21 cellular contexts compared by ENCODE assay signal in the genomic region with DNA sequence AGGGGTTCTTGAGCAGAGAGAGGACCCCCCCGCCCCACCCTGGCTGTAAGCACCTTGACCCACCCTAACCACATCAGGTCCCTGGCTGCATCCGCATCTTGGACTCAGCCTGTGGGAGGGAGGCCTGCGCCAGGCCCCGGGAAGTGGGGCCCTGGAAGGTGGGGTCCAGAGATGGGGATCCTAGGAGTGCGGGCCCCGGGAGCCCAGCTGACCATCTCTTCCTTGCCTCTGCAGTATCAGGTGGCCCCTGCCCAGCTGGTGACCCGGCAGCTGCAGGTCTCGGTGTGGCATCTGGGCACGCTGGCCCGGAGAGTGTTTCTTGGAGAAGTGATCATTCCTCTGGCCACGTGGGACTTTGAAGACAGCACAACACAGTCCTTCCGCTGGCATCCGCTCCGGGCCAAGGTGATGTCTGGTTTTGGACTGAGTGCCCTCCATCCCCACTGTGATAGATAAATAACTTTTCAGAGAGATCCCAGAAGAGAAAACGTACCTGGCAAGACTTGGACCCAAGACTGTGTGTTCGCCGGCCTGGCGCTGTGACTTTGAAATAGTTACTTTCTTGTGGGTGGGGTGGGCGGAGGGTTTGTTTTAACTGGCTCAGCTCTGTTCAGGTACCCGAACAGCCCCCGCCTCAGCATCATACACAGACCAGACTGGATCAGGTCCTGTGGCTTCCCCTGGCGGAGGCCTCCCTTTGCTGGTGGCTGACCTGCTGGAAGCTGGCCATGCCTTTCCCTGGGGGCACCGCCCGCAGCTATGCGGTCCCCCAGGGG.
DNase-seq lines count a peak whose midpoint lies in the region; ATAC-seq and TF ChIP-seq lines count a peak whose summit lies in the region.
"Had no signal": no experiment of that assay in that cellular context is flagged by ENCODE, and none has a peak within 500 bp of the region (broad histone marks: within the 10 kb centered on the region; RNA-seq: fewer than 3 reads in every experiment).

No MANE protein-coding gene starts in this region.

- H3K27ac Mint-ChIP-seq in T-helper 2 cell treated with Interferon-gamma antibody and Interleukin-4, amounts not matched to agents 5 μg/mL and 100 μg/mL, for 36 hours, result peak overlapping the region; percentile 56
- H3K27ac Mint-ChIP-seq in central memory CD8-positive, alpha-beta T cell (ENCODE audit: low read depth), result peak overlapping the region; percentile 8
- peak overlapping the region; percentile 62 for H3K27ac Mint-ChIP-seq in neural progenitor cell

- H3K36me3 Mint-ChIP-seq in T-helper 2 cell treated with Interferon-gamma antibody and Interleukin-4, amounts not matched to agents 5 μg/mL and 100 μg/mL, for 36 hours (ENCODE audit: low read depth), result peaks cover 38% of the 10 kb centered on the region
- H3K36me3 Mint-ChIP-seq in central memory CD8-positive, alpha-beta T cell (ENCODE audit: insufficient read depth), result peaks cover 47% of the 10 kb centered on the region
- no peaks in the 10 kb centered on the region for H3K36me3 Mint-ChIP-seq in neural progenitor cell

- H3K4me3 ChIP-seq in H7 (ENCODE audit: insufficient read depth, low read depth, low read length) (no peak overlapping the region), neural progenitor cell (no peak overlapping the region), brain microvascular endothelial cell (ENCODE audit: low read depth, low read length) (no peak overlapping the region)
- H3K4me3 ChIP-seq: heart right ventricle, Peyer's patch, sigmoid colon, tibial nerve had no signal

- H3K79me2 ChIP-seq in neural progenitor cell (ENCODE audit: low read depth), result no peaks in the 10 kb centered on the region

- no peak overlapping the region for H2AFZ ChIP-seq in neural progenitor cell (replicated peaks)

- H3K4me1 Mint-ChIP-seq in T-helper 2 cell treated with Interferon-gamma antibody and Interleukin-4, amounts not matched to agents 5 μg/mL and 100 μg/mL, for 36 hours (ENCODE audit: low read depth), result no peaks in the 10 kb centered on the region
- H3K4me1 Mint-ChIP-seq in central memory CD8-positive, alpha-beta T cell, result peaks cover 9% of the 10 kb centered on the region
- H3K4me1 Mint-ChIP-seq in neural progenitor cell, result peaks cover 41% of the 10 kb centered on the region

- H3K27ac ChIP-seq in neural progenitor cell (no peak overlapping the region), brain microvascular endothelial cell (no peak overlapping the region)
- H3K27ac ChIP-seq: 22Rv1, heart right ventricle, Peyer's patch, sigmoid colon, tibial nerve had no signal

- no peaks in the 10 kb centered on the region for H3K27me3 ChIP-seq in H7 (ENCODE audit: control insufficient read depth, insufficient read depth, low read length)
- no peaks in the 10 kb centered on the region for H3K27me3 ChIP-seq in neural progenitor cell
- no peaks in the 10 kb centered on the region for H3K27me3 ChIP-seq in brain microvascular endothelial cell (replicated peaks)
- H3K27me3 ChIP-seq: heart right ventricle, Peyer's patch, sigmoid colon, tibial nerve had no signal

- H3K9ac ChIP-seq in neural progenitor cell, result no peak overlapping the region

- intact Hi-C loops in head of caudate nucleus (cut with DNase I), result no loop called here

- no peak overlapping the region for H3K4me3 Mint-ChIP-seq in T-helper 2 cell treated with Interferon-gamma antibody and Interleukin-4, amounts not matched to agents 5 μg/mL and 100 μg/mL, for 36 hours
- H3K4me3 Mint-ChIP-seq in central memory CD8-positive, alpha-beta T cell, result no peak overlapping the region
- H3K4me3 Mint-ChIP-seq in neural progenitor cell, result no peak overlapping the region

- no peaks in the 10 kb centered on the region for H3K9me3 ChIP-seq in neural progenitor cell (ENCODE audit: low read depth)
- H3K9me3 ChIP-seq: heart right ventricle, Peyer's patch, sigmoid colon, tibial nerve had no signal

- in situ Hi-C loops in brain microvascular endothelial cell (cut with HindIII; ENCODE audit: low pct_ligation_motif_present, low sequenced_read_pairs), result no loop called here

- no peak for ATAC-seq in central memory CD8-positive, alpha-beta T cell (replicated peaks; ENCODE audit: extremely low read depth, poor library complexity, severe bottlenecking)
- ATAC-seq: activated naive CD4-positive, alpha-beta T cell treated with anti-CD3 and anti-CD28 coated beads, Interleukin-2, amount 50 U/mL, for 72 hours; heart right ventricle; left lobe of liver had no signal

- H3K36me3 ChIP-seq in H7 (replicated peaks; ENCODE audit: control insufficient read depth, insufficient read depth, low read length) (no peaks in the 10 kb centered on the region), neural progenitor cell (no peaks in the 10 kb centered on the region), brain microvascular endothelial cell (replicated peaks) (no peaks in the 10 kb centered on the region)
- H3K36me3 ChIP-seq: Peyer's patch had no signal

- no peaks in the 10 kb centered on the region for H3K27me3 Mint-ChIP-seq in T-helper 2 cell treated with Interferon-gamma antibody and Interleukin-4, amounts not matched to agents 5 μg/mL and 100 μg/mL, for 36 hours (ENCODE audit: low read depth)
- no peaks in the 10 kb centered on the region for H3K27me3 Mint-ChIP-seq in central memory CD8-positive, alpha-beta T cell
- peaks cover 6% of the 10 kb centered on the region for H3K27me3 Mint-ChIP-seq in neural progenitor cell (ENCODE audit: insufficient read depth, low read depth)

- TF ChIP-seq CTCF in neural progenitor cell (IDR thresholded peaks at IDR 0.05) (no peak), brain microvascular endothelial cell (IDR thresholded peaks at IDR 0.05; ENCODE audit: low read depth, low read length, missing control alignments) (no peak)

- no peaks in the 10 kb centered on the region for H4K20me1 ChIP-seq in neural progenitor cell (ENCODE audit: low read depth)

- peak overlapping the region; percentile 10 for H3K4me2 ChIP-seq in neural progenitor cell

- DNase-seq in T-helper 2 cell treated with Interferon-gamma antibody and Interleukin-4, amounts not matched to agents 5 μg/mL and 100 μg/mL, for 36 hours (ENCODE audit: low spot score), result no peak
- DNase-seq in T-helper 2 cell (no peak), H7 (peak; percentile 53), neural progenitor cell (ENCODE audit: low spot score) (no peak), head of caudate nucleus (no peak), brain microvascular endothelial cell (no peak), AG08395 (ENCODE audit: low spot score) (no peak)
- no peak for DNase-seq in central memory CD8-positive, alpha-beta T cell (ENCODE audit: low spot score in 2 of 2)
- DNase-seq: activated CD4-positive, CD25-positive, alpha-beta regulatory T cell treated with anti-CD3 and anti-CD28 coated beads, Interleukin-2, amount 50 U/mL, for 72 hours; effector CD4-positive, alpha-beta T cell; GDM1; heart right ventricle; Kasumi-1; MV-4-11; NCI-H510A; Peyer's patch; sigmoid colon had no signal

- H3K9me3 Mint-ChIP-seq in T-helper 2 cell treated with Interferon-gamma antibody and Interleukin-4, amounts not matched to agents 5 μg/mL and 100 μg/mL, for 36 hours, result no peaks in the 10 kb centered on the region
- H3K9me3 Mint-ChIP-seq in central memory CD8-positive, alpha-beta T cell, result no peaks in the 10 kb centered on the region
- no peaks in the 10 kb centered on the region for H3K9me3 Mint-ChIP-seq in neural progenitor cell
- H3K9me3 Mint-ChIP-seq: activated naive CD4-positive, alpha-beta T cell treated with anti-CD3 and anti-CD28 coated beads, Interleukin-2, amount 50 U/mL, for 72 hours had no signal

- H3K4me1 ChIP-seq in neural progenitor cell, result peaks cover 20% of the 10 kb centered on the region

- peaks cover 7% of the 10 kb centered on the region for H3F3A ChIP-seq in neural progenitor cell (ENCODE audit: low read depth)

Comparison
In these comparisons a context has a peak if more than half of its experiments do, and no peak if none do; other contexts are left out.
1. H3K27ac Mint-ChIP-seq: peak in every context shown above with its lines; median percentile 62 in neural progenitor cell; 56 in T-helper 2 cell treated with Interferon-gamma antibody and Interleukin-4, amounts not matched to agents 5 μg/mL and 100 μg/mL, for 36 hours; 8 in central memory CD8-positive, alpha-beta T cell.